Comparison of ENCODE assay signal across 11 cellular contexts in genomic region chr15:39628821-39629220, GRCh38. TPM values are rescaled to one million over a fixed set of nuclear protein-coding genes. Genes with fewer than 3 reads are reported as not detected.
A peak's percentile ranks its signal among the peaks of the same experiment; 100 is the strongest.
DNase-seq lines count a peak whose midpoint lies in the region; ATAC-seq and TF ChIP-seq lines count a peak whose summit lies in the region.
"Had no signal": no experiment of that assay in that cellular context is flagged by ENCODE, and none has a peak within 500 bp of the region (broad histone marks: within the 10 kb centered on the region; RNA-seq: fewer than 3 reads in every experiment).

No MANE protein-coding gene starts in this region.

- H3K9me2 ChIP-seq in MM.1S (replicated peaks; ENCODE audit: insufficient read depth, low read length), result no peaks in the 10 kb centered on the region

- peak overlapping the region; percentile 38 for H4K8ac ChIP-seq in mesenchymal stem cell (ENCODE audit: low read length)

- H3K27ac ChIP-seq in BLaER1 (no peak overlapping the region), MM.1S (ENCODE audit: low read length) (peak overlapping the region; percentile 49; the same call in 1 of the 2 replicates), mesenchymal stem cell (ENCODE audit: low read length, poor library complexity, severe bottlenecking) (no peak overlapping the region), aorta (ENCODE audit: low read depth in 1 of 2, low read length in 2 of 2) (no peak overlapping the region), thyroid gland (no peak overlapping the region)

- H3K14ac ChIP-seq in mesenchymal stem cell (ENCODE audit: low read length in 2 of 2), result no peak overlapping the region

- 72% methylated on average over 6 of the region's 6 CpGs for WGBS in mesenchymal stem cell
- WGBS in aorta, 2 donors, result 64% methylated on average over 6 of the region's 6 CpGs
- WGBS in thyroid gland, 2 donors, result 76 to 87% methylated on average over 5 to 6 of the region's 6 CpGs

- peaks cover 15% of the 10 kb centered on the region for H3F3A ChIP-seq in MM.1S (ENCODE audit: insufficient read depth, low read length)

- no peaks in the 10 kb centered on the region for H3K79me1 ChIP-seq in mesenchymal stem cell (replicated peaks; ENCODE audit: low read length, poor library complexity, severe bottlenecking)

- no peak overlapping the region for H3K23ac ChIP-seq in mesenchymal stem cell (ENCODE audit: low read length in 2 of 2)

- ATAC-seq in aorta (ENCODE audit: low FRiP score) (no peak), HG03469 (IDR thresholded peaks at IDR 0.05; ENCODE audit: unreplicated experiment) (no peak)
- ATAC-seq: GM12878 had no signal

- H3K4me2 ChIP-seq in BLaER1 (peak overlapping the region; percentile 29; the same call in 1 of the 2 replicates), MM.1S (ENCODE audit: low read depth, low read length) (0 out of 2 replicates have a peak overlapping the region, but pooled peaks have one; percentile 33), mesenchymal stem cell (ENCODE audit: low read length, poor library complexity, severe bottlenecking) (no peak overlapping the region)

- H3K9me3 ChIP-seq in BLaER1, result peaks cover 9% of the 10 kb centered on the region
- no peaks in the 10 kb centered on the region for H3K9me3 ChIP-seq in MM.1S (replicated peaks; ENCODE audit: insufficient read depth, low read length)
- H3K9me3 ChIP-seq in mesenchymal stem cell (ENCODE audit: control insufficient read depth, low read length), result no peaks in the 10 kb centered on the region
- no peaks in the 10 kb centered on the region for H3K9me3 ChIP-seq in aorta (ENCODE audit: control insufficient read depth, low read length)
- no peaks in the 10 kb centered on the region for H3K9me3 ChIP-seq in thyroid gland

- no peaks in the 10 kb centered on the region for H3K27me3 ChIP-seq in BLaER1
- no peaks in the 10 kb centered on the region for H3K27me3 ChIP-seq in MM.1S (replicated peaks; ENCODE audit: insufficient read depth, low read length)
- no peaks in the 10 kb centered on the region for H3K27me3 ChIP-seq in mesenchymal stem cell (ENCODE audit: control insufficient read depth in 1 of 2, insufficient read depth in 1 of 2, low read length in 2 of 2)
- H3K27me3 ChIP-seq in aorta (ENCODE audit: control insufficient read depth in 1 of 2, insufficient read depth in 2 of 2, low read length in 1 of 2), result no peaks in the 10 kb centered on the region
- no peaks in the 10 kb centered on the region for H3K27me3 ChIP-seq in thyroid gland

- no peak for TF ChIP-seq CTCF in MM.1S (IDR thresholded peaks at IDR 0.05; ENCODE audit: low read length)
- no peak for TF ChIP-seq CTCF in thyroid gland (IDR thresholded peaks at IDR 0.05)

- TF ChIP-seq POLR2A in thyroid gland (IDR thresholded peaks at IDR 0.05), result no peak

- H2AK5ac ChIP-seq in mesenchymal stem cell (ENCODE audit: low read length, severe bottlenecking), result peak overlapping the region; percentile 27

- H3K36me3 ChIP-seq in BLaER1 (no peaks in the 10 kb centered on the region), MM.1S (replicated peaks; ENCODE audit: insufficient read depth, low read length) (no peaks in the 10 kb centered on the region), mesenchymal stem cell (ENCODE audit: control insufficient read depth in 1 of 2, insufficient read depth in 2 of 2, low read depth in 1 of 2, low read length in 2 of 2) (no peaks in the 10 kb centered on the region), aorta (ENCODE audit: control insufficient read depth in 1 of 2, insufficient read depth in 2 of 2, low read length in 1 of 2) (no peaks in the 10 kb centered on the region), thyroid gland (no peaks in the 10 kb centered on the region)

- H3K4ac ChIP-seq in mesenchymal stem cell (ENCODE audit: low read depth in 1 of 2, low read length in 2 of 2), result peak overlapping the region; percentile 43 to 73

- H3K79me2 ChIP-seq in MM.1S (ENCODE audit: low read length), result no peaks in the 10 kb centered on the region

- intact Hi-C loops in aorta (cut with DNase I) (no loop called here), thyroid gland (cut with DNase I) (no loop called here)

- H3K9ac ChIP-seq in BLaER1, result no peak overlapping the region
- no peak overlapping the region for H3K9ac ChIP-seq in MM.1S (ENCODE audit: low read length)
- H3K9ac ChIP-seq in mesenchymal stem cell (ENCODE audit: low read length), result no peak overlapping the region

- H2AFZ ChIP-seq in MM.1S (ENCODE audit: low read length) (peak overlapping the region; percentile 35; the same call in 1 of the 2 replicates), mesenchymal stem cell (ENCODE audit: low read depth, low read length) (peak overlapping the region; percentile 18)

- no peak overlapping the region for H3K4me3 ChIP-seq in BLaER1
- H3K4me3 ChIP-seq in MM.1S (ENCODE audit: low read length), result no peak overlapping the region
- H3K4me3 ChIP-seq in mesenchymal stem cell (ENCODE audit: insufficient read depth in 1 of 2, low read depth in 1 of 2, low read length in 2 of 2), result no peak overlapping the region
- no peak overlapping the region for H3K4me3 ChIP-seq in aorta (ENCODE audit: low read length in 2 of 2)
- H3K4me3 ChIP-seq in thyroid gland (replicated peaks in 1 of 3), result no peak overlapping the region
- H3K4me3 ChIP-seq: GM12878 had no signal

- peak overlapping the region; percentile 33 to 85 for H3K18ac ChIP-seq in mesenchymal stem cell (ENCODE audit: low read depth in 1 of 2, low read length in 2 of 2)

- H4K20me1 ChIP-seq in BLaER1 (no peaks in the 10 kb centered on the region), MM.1S (ENCODE audit: insufficient read depth, low read length) (no peaks in the 10 kb centered on the region)

- H2BK120ac ChIP-seq in mesenchymal stem cell (ENCODE audit: low read depth, low read length), result no peak overlapping the region

- H3K4me1 ChIP-seq in BLaER1 (peaks cover 44% of the 10 kb centered on the region), MM.1S (ENCODE audit: low read length) (peaks cover 47% of the 10 kb centered on the region), mesenchymal stem cell (ENCODE audit: control insufficient read depth, insufficient read depth, low read depth, low read length) (peaks cover 20% of the 10 kb centered on the region), aorta (ENCODE audit: control insufficient read depth in 1 of 2, insufficient read depth in 2 of 2, low read length in 2 of 2) (peaks cover 0 to 3% of the 10 kb centered on the region in 2 donors), thyroid gland (peaks cover 0 to 9% of the 10 kb centered on the region in 2 donors)

- H2BK12ac ChIP-seq in mesenchymal stem cell (ENCODE audit: low read length in 2 of 2), result peak overlapping the region in 1 of 2 experiments; percentile 86

- no peak overlapping the region for H2BK15ac ChIP-seq in mesenchymal stem cell (ENCODE audit: low read depth, poor library complexity, severe bottlenecking)

- no peak overlapping the region for H2BK5ac ChIP-seq in mesenchymal stem cell (ENCODE audit: low read depth, low read length, poor library complexity, severe bottlenecking)

- H4K91ac ChIP-seq in mesenchymal stem cell (ENCODE audit: low read length), result no peak overlapping the region

- DNase-seq in MM.1S, result no peak
- peak; percentile 57 for DNase-seq in cerebellar cortex (ENCODE audit: low spot score)
- DNase-seq in mesenchymal stem cell, result peak; percentile 47
- DNase-seq in aorta, result no peak
- no peak for DNase-seq in thyroid gland
- DNase-seq in NOMO-1 (lab: John Stamatoyannopoulos, UW; ENCODE audit: unreplicated experiment in 2 of 2), result no peak
- DNase-seq: cerebellar nuclear complex, midbrain had no signal

RNA-seq across cellular contexts. Expression of gene THBS1, which starts 47.9 kb away (rescaled TPM):
- polyA plus RNA-seq in mesenchymal stem cell (2013, experiment 1 of 2), result 229 TPM
- polyA plus RNA-seq in mesenchymal stem cell (2013, experiment 2 of 2), result 221 TPM
- total RNA-seq in aorta (1,000 to 10,000 TPM in 1 of 2 donors, 100 to 1,000 TPM in 1; 270 to 1,398 TPM), thyroid gland (100 to 1,000 TPM in 1 of 4 donors, 10 to 100 TPM in 3; 15.3 to 155 (median 57.8) TPM)
- polyA plus RNA-seq in aorta, result 10 to 100 TPM in 1 of 2 donors, 1 to 10 TPM in 1; 9.8 to 24.1 TPM

Comparison
In these comparisons a context has a peak if more than half of its experiments do, and no peak if none do; other contexts are left out.
1. DNase-seq: peak in cerebellar cortex (single experiment) and mesenchymal stem cell (single experiment); none in MM.1S (single experiment), aorta (0 of 2), thyroid gland (0 of 2) and NOMO-1 (0 of 2).